18 cellular contexts compared by ENCODE assay signal in genomic region chr3:196049567-196050122, GRCh38.
"Had no signal": no experiment of that assay in that cellular context is flagged by ENCODE, and none has a peak within 500 bp of the region (broad histone marks: within the 10 kb centered on the region; RNA-seq: fewer than 3 reads in every experiment).

No MANE protein-coding gene starts in this region.

- H3K27me3 Mint-ChIP-seq: stimulated activated naive B cell treated with anti-CD40 and anti-IgM and Interleukin-4, amounts not matched to agents 10 μg/mL and 1 μg/mL and 100 μg/mL, for 72 hours; T-helper 17 cell had no signal

- DNase-seq: activated CD4-positive, alpha-beta T cell treated with anti-CD3 and anti-CD28 coated beads, Interleukin-2, amount 50 U/mL, for 1 hour; activated effector memory CD4-positive, alpha-beta T cell treated with Interleukin-2 at 50 U/mL for 16 hours; anterior cingulate cortex; brain microvascular endothelial cell; cerebellar nuclear complex; effector CD8-positive, alpha-beta T cell; foreskin keratinocyte; glutamatergic neuron; left ventricle myocardium inferior; mesendoderm; occipital lobe; stimulated activated CD4-positive, alpha-beta T cell treated with anti-CD3 and anti-CD28 coated beads, Interleukin-2, amount 100 ng/mL, for 48 hours; stimulated activated naive B cell treated with anti-CD40 and anti-IgM and Interleukin-4, amounts not matched to agents 10 μg/mL and 1 μg/mL and 100 μg/mL, for 72 hours; T-helper 17 cell; upper lobe of left lung had no signal

- H3K27ac Mint-ChIP-seq: nephron; stimulated activated naive B cell treated with anti-CD40 and anti-IgM and Interleukin-4, amounts not matched to agents 10 μg/mL and 1 μg/mL and 100 μg/mL, for 72 hours; WTC11 had no signal

- H3K4me3 Mint-ChIP-seq: nephron; stimulated activated naive B cell treated with anti-CD40 and anti-IgM and Interleukin-4, amounts not matched to agents 10 μg/mL and 1 μg/mL and 100 μg/mL, for 72 hours; T-helper 17 cell; WTC11 had no signal

- H3K4me3 ChIP-seq: left ventricle myocardium inferior, upper lobe of left lung had no signal

- H3K9me3 Mint-ChIP-seq: activated naive CD4-positive, alpha-beta T cell treated with anti-CD3 and anti-CD28 coated beads, Interleukin-2, amount 50 U/mL, for 72 hours; nephron; stimulated activated naive B cell treated with anti-CD40 and anti-IgM and Interleukin-4, amounts not matched to agents 10 μg/mL and 1 μg/mL and 100 μg/mL, for 72 hours; WTC11 had no signal

- H3K27me3 ChIP-seq: brain microvascular endothelial cell, foreskin keratinocyte, upper lobe of left lung had no signal

- H3K4me1 Mint-ChIP-seq: nephron; stimulated activated naive B cell treated with anti-CD40 and anti-IgM and Interleukin-4, amounts not matched to agents 10 μg/mL and 1 μg/mL and 100 μg/mL, for 72 hours had no signal

- H3K4me1 ChIP-seq: foreskin keratinocyte, left ventricle myocardium inferior, upper lobe of left lung had no signal

- ATAC-seq: foreskin keratinocyte; stimulated activated naive B cell treated with anti-CD40 and anti-IgM and Interleukin-4, amounts not matched to agents 10 μg/mL and 1 μg/mL and 100 μg/mL, for 72 hours; T-helper 17 cell; WTC11 had no signal

- H3K9me3 ChIP-seq: left ventricle myocardium inferior, upper lobe of left lung had no signal

- H3K27ac ChIP-seq: brain microvascular endothelial cell, foreskin keratinocyte, left ventricle myocardium inferior, upper lobe of left lung had no signal
